Comparison of ENCODE assay signal across 19 cellular contexts in genomic region chr18:3907955-3908354, GRCh38.
DNase-seq lines count a peak whose midpoint lies in the region; ATAC-seq, FAIRE-seq and TF ChIP-seq lines count a peak whose summit lies in the region.
"Had no signal": no experiment of that assay in that cellular context is flagged by ENCODE, and none has a peak within 500 bp of the region (broad histone marks: within the 10 kb centered on the region; RNA-seq: fewer than 3 reads in every experiment).

No MANE protein-coding gene starts in this region.

- no peaks in the 10 kb centered on the region for H3K9me3 ChIP-seq in right atrium auricular region

- DNase-seq in Right ventricle myocardium superior (no peak), right atrium auricular region (ENCODE audit: low spot score) (no peak), G401 (ENCODE audit: low spot score) (peak; percentile 95), cerebellum (ENCODE audit: low spot score) (peak; percentile 65), midbrain (lab: John Stamatoyannopoulos, UW) (no peak)
- DNase-seq: 8988T; Calu3; CD4-positive, alpha-beta memory T cell; COR-L47; DMS153; DND-41; GDM1; H9 had no signal

- in situ Hi-C loops in G401 (cut with HindIII; ENCODE audit: low sequenced_read_pairs) = no loop called here

- ATAC-seq in Right ventricle myocardium superior (ENCODE audit: poor library complexity) (peak; percentile 75), GM19324 (IDR thresholded peaks at IDR 0.05; ENCODE audit: low FRiP score, unreplicated experiment) (no peak)
- ATAC-seq: GM12878, GM23338, HCT116 had no signal

- TF ChIP-seq CTCF in right atrium auricular region (IDR thresholded peaks at IDR 0.05) = no peak

- peak; percentile 82 for FAIRE-seq in A204.1 (lab: Jason Lieb, UNC)
- FAIRE-seq: GM12878, GM19239 had no signal

- H3K4me3 ChIP-seq in right atrium auricular region = no peak overlapping the region
- H3K4me3 ChIP-seq: GM12878, GM23338 had no signal

- H3K27ac ChIP-seq in right atrium auricular region = no peak overlapping the region

- intact Hi-C loops in Right ventricle myocardium superior (cut with DNase I) = no loop called here

- H3K36me3 ChIP-seq in right atrium auricular region = no peaks in the 10 kb centered on the region

- H3K4me1 ChIP-seq in right atrium auricular region = no peaks in the 10 kb centered on the region

- no peaks in the 10 kb centered on the region for H3K27me3 ChIP-seq in right atrium auricular region

Comparison
In these comparisons a context has a peak if more than half of its experiments do, and no peak if none do; other contexts are left out.
1. DNase-seq: peak in G401 (single experiment) and cerebellum (single experiment); none in Right ventricle myocardium superior (single experiment), right atrium auricular region (single experiment) and midbrain (single experiment).